Comparison of ENCODE assay signal across 14 cellular contexts in genomic region chr19:7788178-7788932, GRCh38. TPM values are rescaled to one million over a fixed set of nuclear protein-coding genes. Genes with fewer than 3 reads are reported as not detected.
DNase-seq lines count a peak whose midpoint lies in the region; ATAC-seq and TF ChIP-seq lines count a peak whose summit lies in the region.
"Had no signal": no experiment of that assay in that cellular context is flagged by ENCODE, and none has a peak within 500 bp of the region (broad histone marks: within the 10 kb centered on the region; RNA-seq: fewer than 3 reads in every experiment).

No MANE protein-coding gene starts in this region.

- no peak for ATAC-seq in HG03196 (IDR thresholded peaks at IDR 0.05; ENCODE audit: unreplicated experiment)
- no peak for ATAC-seq in HG03571 (IDR thresholded peaks at IDR 0.05; ENCODE audit: unreplicated experiment)

- H3K27me3 ChIP-seq in H7 (ENCODE audit: control insufficient read depth, insufficient read depth, low read length) (peaks cover 48% of the 10 kb centered on the region), iPS-20b (ENCODE audit: insufficient read depth, low read length) (peaks cover 67% of the 10 kb centered on the region)

- no peak for TF ChIP-seq CTCF in WI38 (IDR thresholded peaks at IDR 0.05; ENCODE audit: low read depth, low read length)

- H3K4me1 ChIP-seq in iPS-20b (ENCODE audit: insufficient read depth, low read length), result no peaks in the 10 kb centered on the region; the same call in 1 of the 2 replicates

- H3K27ac ChIP-seq in iPS-20b (ENCODE audit: low read length), result no peak overlapping the region
- H3K27ac ChIP-seq: BLaER1 treated with 17β-estradiol and CSF1 and Interleukin-3, amounts not matched to agents 10 nM and 100 nM had no signal

- H3K9ac ChIP-seq in iPS-20b (ENCODE audit: low read depth, low read length), result no peak overlapping the region
- H3K9ac ChIP-seq: BLaER1 treated with 17β-estradiol and CSF1 and Interleukin-3, amounts not matched to agents 10 nM and 100 nM had no signal

- H3K36me3 ChIP-seq in H7 (replicated peaks; ENCODE audit: control insufficient read depth, insufficient read depth, low read length) (no peaks in the 10 kb centered on the region), iPS-20b (ENCODE audit: insufficient read depth, low read depth, low read length) (no peaks in the 10 kb centered on the region)
- H3K36me3 ChIP-seq: BLaER1 treated with 17β-estradiol and CSF1 and Interleukin-3, amounts not matched to agents 10 nM and 100 nM had no signal

- intact Hi-C loops in posterior cingulate gyrus (cut with DNase I), result no loop called here

- H3K4me3 ChIP-seq in H7 (ENCODE audit: insufficient read depth, low read depth, low read length) (peak overlapping the region; percentile 34; the same call in 1 of the 2 replicates), WI38 (ENCODE audit: low read depth, low read length) (peak overlapping the region; percentile 4; the same call in 1 of the 2 replicates), iPS-20b (ENCODE audit: low read length) (peak overlapping the region; percentile 67; the same call in 1 of the 2 replicates)

- DNase-seq in H7 (peak; percentile 77), posterior cingulate gyrus (peak in 6 of 10 donors; percentile 5 to 92 (median 54)), H4 (ENCODE audit: low spot score) (no peak)
- DNase-seq: DMS79; NCI-H446 treated with DMSO at 0.1 percent for 48 hours; stimulated activated CD4-positive, alpha-beta T cell treated with anti-CD3 and anti-CD28 coated beads, Interleukin-1b, Interleukin-23, amount 100 ng/mL, for 48 hours had no signal

- H3K9me3 ChIP-seq in iPS-20b (ENCODE audit: insufficient read depth, low read depth, low read length), result no peaks in the 10 kb centered on the region

RNA-seq across cellular contexts. Expression of gene CLEC4M, which starts 25.3 kb away (rescaled TPM):
- total RNA-seq in H7 (2014; rRNA removed; shearing (Covaris generic)), result not detected in 2 replicates
- total RNA-seq in H4 (2014; rRNA removed; shearing (Covaris generic)), result not detected in 2 replicates
- total RNA-seq: HT1080, urinary bladder had no signal

RNA-seq across cellular contexts. Expression of gene CD209, which starts 41.0 kb away (rescaled TPM):
- not detected in 2 replicates for total RNA-seq in H7 (2014; rRNA removed; shearing (Covaris generic))
- total RNA-seq in H4 (2014; rRNA removed; shearing (Covaris generic)), result 0.10 TPM in 1 of 2 replicates, not detected in the other
- total RNA-seq: HT1080 had no signal

RNA-seq across cellular contexts. Expression of gene EVI5L, which starts 41.7 kb away (rescaled TPM):
- 3.5 and 5.0 TPM in 2 replicates for total RNA-seq in H7 (2014; rRNA removed; shearing (Covaris generic))
- total RNA-seq in H4 (2014; rRNA removed; shearing (Covaris generic)), result 7.9 and 12.6 TPM in 2 replicates

RNA-seq across cellular contexts. Expression of gene CLEC4G, which starts 56.4 kb away (rescaled TPM):
- not detected in 2 replicates for total RNA-seq in H7 (2014; rRNA removed; shearing (Covaris generic))
- total RNA-seq in H4 (2014; rRNA removed; shearing (Covaris generic)), result not detected in 2 replicates
- total RNA-seq: HT1080, T-cell had no signal

Comparison
In these comparisons a context has a peak if more than half of its experiments do, and no peak if none do; other contexts are left out.
1. H3K4me3 ChIP-seq: peak in every context shown above with its lines; median percentile 67 in iPS-20b; 34 in H7; 4 in WI38.